In genomic region chr2:62883629-62884028, GRCh38 we compare ENCODE assay signal across 34 cellular contexts.
"Had no signal": no experiment of that assay in that cellular context is flagged by ENCODE, and none has a peak within 500 bp of the region (broad histone marks: within the 10 kb centered on the region; RNA-seq: fewer than 3 reads in every experiment).

No MANE protein-coding gene starts in this region.

- H3K9me3 ChIP-seq: MG63 had no signal

- H3K27me3 ChIP-seq: MG63 had no signal

- DNase-seq: Karpas-422, Kasumi-1, MG63, MM.1S, MV-4-11, NCI-H1048, NCI-H1092, NCI-H1092 treated with DMSO at 0.1 percent for 48 hours, NCI-H1105, NCI-H1105 treated with DMSO at 0.1 percent for 48 hours, NCI-H1417, NCI-H1417 treated with DMSO at 0.1 percent for 48 hours, NCI-H1436, NCI-H1436 treated with DMSO at 0.1 percent for 48 hours, NCI-H146, NCI-H1694, NCI-H1694 treated with DMSO at 0.1 percent for 48 hours, NCI-H187, NCI-H187 treated with DMSO at 0.1 percent for 48 hours, NCI-H1930, NCI-H2029, NCI-H2029 treated with DMSO at 0.1 percent for 48 hours, NCI-H2081, NCI-H2081 treated with DMSO at 0.1 percent for 48 hours, NCI-H2107, NCI-H2171, NCI-H2171 treated with DMSO at 0.1 percent for 48 hours, NCI-H2227 treated with DMSO at 0.1 percent for 48 hours, NCI-H226, NCI-H345, NCI-H446, NCI-H446 treated with DMSO at 0.1 percent for 48 hours, NCI-H510A, NCI-H510A treated with DMSO at 0.1 percent for 48 hours had no signal

- H3K4me3 ChIP-seq: MG63 had no signal
